In genomic region chr19:6110360-6110977, GRCh38 we compare ENCODE assay signal across 8 cellular contexts. TPM values are rescaled to one million over a fixed set of nuclear protein-coding genes. Genes with fewer than 3 reads are reported as not detected.
DNase-seq lines count a peak whose midpoint lies in the region; ATAC-seq, FAIRE-seq and TF ChIP-seq lines count a peak whose summit lies in the region.

Gene RFX2 (minus strand): TSS chr19:6110500. CDS start chr19:6047496, 63,004 bp downstream.

- peak within 1 kb of the TSS; percentile 92 for H3K27ac ChIP-seq in keratinocyte (ENCODE audit: control insufficient read depth, insufficient read depth, low read length)

- H3K9me3 ChIP-seq in keratinocyte (ENCODE audit: control insufficient read depth, low read depth, low read length): no peaks in the 10 kb centered on the region

- no peaks in the 10 kb centered on the region for H3K27me3 ChIP-seq in keratinocyte (ENCODE audit: control insufficient read depth, extremely low read depth, insufficient read depth, low read length)

- H2AFZ ChIP-seq in keratinocyte (ENCODE audit: control insufficient read depth, low read length): peak within 1 kb of the TSS; percentile 77

- peaks cover 34% of the 10 kb centered on the region for H3K79me2 ChIP-seq in keratinocyte (ENCODE audit: control insufficient read depth, insufficient read depth, low read length)

- peak within 1 kb of the TSS; percentile 63 to 87 (median 83) for H3K4me3 ChIP-seq in keratinocyte (ENCODE audit: control insufficient read depth in 2 of 3, extremely low read depth in 1 of 3, insufficient read depth in 2 of 3, low read depth in 1 of 3, low read length in 3 of 3)

- H3K36me3 ChIP-seq in keratinocyte (ENCODE audit: control insufficient read depth in 2 of 2, extremely low read depth in 1 of 2, insufficient read depth in 2 of 2, low read length in 2 of 2): no peaks in the 10 kb centered on the region

- peaks cover 7% of the 10 kb centered on the region for H3K4me1 ChIP-seq in keratinocyte (ENCODE audit: control insufficient read depth, extremely low read depth, insufficient read depth, low read length)

- H3K9me1 ChIP-seq in keratinocyte (ENCODE audit: control insufficient read depth, extremely low read depth, insufficient read depth, low read length): peaks cover 2% of the 10 kb centered on the region

- dilution Hi-C loops in keratinocyte (cut with MboI; ENCODE audit: extremely low pct_ligation_motif_present, low sequenced_read_pairs): loop anchor here (10.0 kb wide), 1 partner anchor 76 kb away; no protein-coding TSS in a partner anchor

- TF ChIP-seq CTCF in keratinocyte (optimal IDR thresholded peaks at IDR 0.05 in 1 of 3, IDR thresholded peaks at IDR 0.05 in 1 of 3, conservative IDR thresholded peaks at IDR 0.05 in 1 of 3; ENCODE audit: extremely low read depth in 1 of 3, insufficient read depth in 2 of 3, low read length in 3 of 3): no peak

- peak within 1 kb of the TSS; percentile 88 for H3K4me2 ChIP-seq in keratinocyte (ENCODE audit: control insufficient read depth, extremely low read depth, insufficient read depth, low read depth, low read length)

- no peaks in the 10 kb centered on the region for H4K20me1 ChIP-seq in keratinocyte (ENCODE audit: control insufficient read depth, extremely low read depth, insufficient read depth, low read length)

- FAIRE-seq in keratinocyte (lab: Jason Lieb, UNC): no peak

- TF ChIP-seq POLR2A in GM19099 (IDR thresholded peaks at IDR 0.05; ENCODE audit: extremely low read depth, insufficient read length, low read depth): peak; percentile 66

- DNase-seq in Ammon's horn (ENCODE audit: low spot score) (peak; percentile 99), NCI-H446 (lab: John Stamatoyannopoulos, UW) (peak; percentile 97 to 100), cerebellar cortex (ENCODE audit: low spot score) (peak; percentile 98), keratinocyte (ENCODE audit: low read depth, low spot score) (peak; percentile 83)
- peak; percentile 98 for DNase-seq in activated CD4-positive, CD25-positive, alpha-beta regulatory T cell treated with anti-CD3 and anti-CD28 coated beads, Interleukin-2, amount 50 U/mL, for 16 hours (ENCODE audit: low read depth, low spot score)
- DNase-seq in stimulated activated CD4-positive, alpha-beta T cell treated with anti-CD3 and anti-CD28 coated beads, Interleukin-12 subunit alpha, Interleukin-12 subunit beta, amount 100 ng/mL, for 4 hours: peak; percentile 99

- ATAC-seq in HG03354 (IDR thresholded peaks at IDR 0.05; ENCODE audit: poor library complexity, severe bottlenecking, unreplicated experiment): peak; percentile 91

- H3K9ac ChIP-seq in keratinocyte (ENCODE audit: control insufficient read depth, extremely low read depth, insufficient read depth, low read length): peak within 1 kb of the TSS; percentile 97

RNA-seq across cellular contexts. Expression of gene RFX2, which starts in this region (rescaled TPM):
- 5.8 to 7.3 TPM (median 5.9 TPM) in 3 replicates for polyA plus RNA-seq in keratinocyte
- 4.7 TPM for polyA plus RNA-seq in keratinocyte (2011; ENCODE audit: low read depth)
- 3.4 and 7.4 TPM in 2 replicates for polyA plus RNA-seq in keratinocyte (2011; cell fraction: cytosol; rRNA removed)
- polyA plus RNA-seq in keratinocyte (2011; cell fraction: nucleus; rRNA removed): 11.0 and 15.6 TPM in 2 replicates
- 6.1 and 6.7 TPM in 2 replicates for polyA plus RNA-seq in keratinocyte (2012; ENCODE audit: low replicate concordance)
- polyA minus RNA-seq in keratinocyte: 6.1 to 38.4 TPM (median 6.6 TPM) in 3 replicates
- 16.3 TPM for polyA minus RNA-seq in keratinocyte (2011; cell fraction: cytosol; rRNA and poly(A)+ RNA removed)
- polyA minus RNA-seq in keratinocyte (2011; cell fraction: nucleus; rRNA and poly(A)+ RNA removed): 12.3 and 13.0 TPM in 2 replicates

Comparison
In these comparisons a context has a peak if more than half of its experiments do, and no peak if none do; other contexts are left out.
1. Peak in every context shown above with its lines: DNase-seq, ATAC-seq, H3K4me3 ChIP-seq and H3K27ac ChIP-seq.